1 cellular context compared by ENCODE assay signal in genomic region chr1:21346304-21347071, GRCh38.
TF ChIP-seq lines count a peak whose summit lies in the region.

No MANE protein-coding gene starts in this region.

TF ChIP-seq in IMR-90, 13 proteins besides CTCF, POLR2A, EP300 and RAD21 (continued from another document):
- TF ChIP-seq ELK1 (IDR thresholded peaks at IDR 0.05; ENCODE audit: borderline replicate concordance, low read depth, low read length) (no peak), RCOR1 (IDR thresholded peaks at IDR 0.05; ENCODE audit: insufficient replicate concordance, low read length) (no peak), NFE2L2 (IDR thresholded peaks at IDR 0.05; ENCODE audit: low read depth, low read length) (no peak), MAFK (IDR thresholded peaks at IDR 0.05; ENCODE audit: low read depth, low read length) (no peak), MAZ (IDR thresholded peaks at IDR 0.05; ENCODE audit: borderline replicate concordance, low read depth, low read length) (no peak), CEBPB (IDR thresholded peaks at IDR 0.05; ENCODE audit: low read depth, low read length) (no peak), FOS (IDR thresholded peaks at IDR 0.05; ENCODE audit: low read depth, low read length) (no peak)
